22 cellular contexts compared by ENCODE assay signal in genomic region chr2:102273619-102274211, GRCh38. TPM values are rescaled to one million over a fixed set of nuclear protein-coding genes. Genes with fewer than 3 reads are reported as not detected.
DNase-seq lines count a peak whose midpoint lies in the region; ATAC-seq and TF ChIP-seq lines count a peak whose summit lies in the region.
"Had no signal": no experiment of that assay in that cellular context is flagged by ENCODE, and none has a peak within 500 bp of the region (broad histone marks: within the 10 kb centered on the region; RNA-seq: fewer than 3 reads in every experiment).

No MANE protein-coding gene starts in this region.

- no peak for ATAC-seq in natural killer cell treated with Interleukin-12 subunit alpha and Interleukin-12 subunit beta and Interleukin-15 and Interleukin-18, amount 100 ng/mL, for 72 hours
- ATAC-seq in natural killer cell: no peak
- peak in 6 of 8 donors; percentile 42 to 97 (median 91) for ATAC-seq in heart right ventricle
- peak; percentile 28 for ATAC-seq in omental fat pad (ENCODE audit: low FRiP score)
- no peak for ATAC-seq in HG03439 (IDR thresholded peaks at IDR 0.05; ENCODE audit: unreplicated experiment)
- ATAC-seq: foreskin keratinocyte; Panc1; stimulated activated memory B cell treated with anti-CD40 and anti-IgM and Interleukin-4, amounts not matched to agents 10 μg/mL and 1 μg/mL and 100 μg/mL, for 72 hours had no signal

- peaks cover 0 to 9% of the 10 kb centered on the region in 2 donors for H3K27me3 Mint-ChIP-seq in natural killer cell treated with Interleukin-12 subunit alpha and Interleukin-12 subunit beta and Interleukin-15 and Interleukin-18, amount 100 ng/mL, for 72 hours
- peaks cover 0 to 12% of the 10 kb centered on the region in 2 donors for H3K27me3 Mint-ChIP-seq in natural killer cell (ENCODE audit: low read depth in 2 of 2)

- H3K4me1 Mint-ChIP-seq in natural killer cell treated with Interleukin-12 subunit alpha and Interleukin-12 subunit beta and Interleukin-15 and Interleukin-18, amount 100 ng/mL, for 72 hours (ENCODE audit: low read depth in 2 of 2): peaks cover 67 to 72% of the 10 kb centered on the region in 2 donors
- peaks cover 44 to 55% of the 10 kb centered on the region in 2 donors for H3K4me1 Mint-ChIP-seq in natural killer cell

- H3K27me3 ChIP-seq in heart right ventricle: peaks cover 0 to 13% (median 6%) of the 10 kb centered on the region in 7 donors

- H3K4me3 ChIP-seq in heart right ventricle: no peak overlapping the region

- H3K9me3 ChIP-seq in heart right ventricle: peaks cover 0 to 10% (median 0%) of the 10 kb centered on the region in 11 donors

- no peak for DNase-seq in natural killer cell treated with Interleukin-12 subunit alpha and Interleukin-12 subunit beta and Interleukin-15 and Interleukin-18, amount 100 ng/mL, for 72 hours (ENCODE audit: low spot score)
- no peak for DNase-seq in natural killer cell
- no peak for DNase-seq in heart right ventricle
- no peak for DNase-seq in omental fat pad (ENCODE audit: low spot score)
- DNase-seq in posterior vena cava (ENCODE audit: low spot score): no peak
- no peak for DNase-seq in 8988T
- no peak for DNase-seq in NCI-H1048 (lab: John Stamatoyannopoulos, UW)
- DNase-seq: activated CD4-positive, alpha-beta memory T cell treated with anti-CD3 and anti-CD28 coated beads, Interleukin-2, amount 10 ng/mL, durations not matched to agents 7 days and 5 days; activated naive CD8-positive, alpha-beta T cell treated with anti-CD3 and anti-CD28 coated beads, Interleukin-2, amount 10 ng/mL, durations not matched to agents 7 days and 5 days; CD4-positive, alpha-beta T cell; central memory CD4-positive, alpha-beta T cell; DMS79; effector memory CD4-positive, alpha-beta T cell; foreskin keratinocyte; NCI-H1105; NCI-H748 treated with DMSO at 0.1 percent for 48 hours; small intestine; trophoblast cell had no signal

- intact Hi-C loops in natural killer cell (cut with micrococcal nuclease) (no loop called here), heart right ventricle (cut with DNase I) (no loop called here), posterior vena cava (cut with DNase I) (no loop called here)

- 36 to 59% methylated on average over 6 of the region's 6 CpGs for WGBS in heart right ventricle, 2 donors

- peaks cover 0 to 36% (median 0%) of the 10 kb centered on the region in 9 donors for H3K4me1 ChIP-seq in heart right ventricle
- H3K4me1 ChIP-seq: foreskin keratinocyte had no signal

- no peak for TF ChIP-seq CTCF in natural killer cell (IDR thresholded peaks at IDR 0.05)
- TF ChIP-seq CTCF in heart right ventricle (IDR thresholded peaks at IDR 0.05): no peak
- TF ChIP-seq CTCF in omental fat pad (IDR thresholded peaks at IDR 0.05): no peak

- peaks cover 34% of the 10 kb centered on the region for H3K36me3 Mint-ChIP-seq in natural killer cell treated with Interleukin-12 subunit alpha and Interleukin-12 subunit beta and Interleukin-15 and Interleukin-18, amount 100 ng/mL, for 72 hours
- no peaks in the 10 kb centered on the region for H3K36me3 Mint-ChIP-seq in natural killer cell
- H3K36me3 Mint-ChIP-seq: stimulated activated memory B cell treated with anti-CD40 and anti-IgM and Interleukin-4, amounts not matched to agents 10 μg/mL and 1 μg/mL and 100 μg/mL, for 72 hours had no signal

- peak overlapping the region; percentile 19 for H3K4me3 Mint-ChIP-seq in natural killer cell treated with Interleukin-12 subunit alpha and Interleukin-12 subunit beta and Interleukin-15 and Interleukin-18, amount 100 ng/mL, for 72 hours
- H3K4me3 Mint-ChIP-seq in natural killer cell: no peak overlapping the region
- H3K4me3 Mint-ChIP-seq: activated CD4-positive, alpha-beta memory T cell treated with anti-CD3 and anti-CD28 coated beads, Interleukin-2, amount 10 ng/mL, durations not matched to agents 7 days and 5 days; activated naive CD8-positive, alpha-beta T cell treated with anti-CD3 and anti-CD28 coated beads, Interleukin-2, amount 10 ng/mL, durations not matched to agents 7 days and 5 days; CD4-positive, alpha-beta T cell; stimulated activated memory B cell treated with anti-CD40 and anti-IgM and Interleukin-4, amounts not matched to agents 10 μg/mL and 1 μg/mL and 100 μg/mL, for 72 hours had no signal

- H3K9me3 Mint-ChIP-seq in natural killer cell treated with Interleukin-12 subunit alpha and Interleukin-12 subunit beta and Interleukin-15 and Interleukin-18, amount 100 ng/mL, for 72 hours: peaks cover 11% of the 10 kb centered on the region
- H3K9me3 Mint-ChIP-seq in natural killer cell: no peaks in the 10 kb centered on the region

- H3K27ac ChIP-seq in heart right ventricle: peak overlapping the region in 3 of 10 donors; percentile 39 to 71 (median 68)
- H3K27ac ChIP-seq: foreskin keratinocyte had no signal

- H3K27ac Mint-ChIP-seq in natural killer cell treated with Interleukin-12 subunit alpha and Interleukin-12 subunit beta and Interleukin-15 and Interleukin-18, amount 100 ng/mL, for 72 hours: peak overlapping the region in 1 of 2 donors; percentile 53
- no peak overlapping the region for H3K27ac Mint-ChIP-seq in natural killer cell
- H3K27ac Mint-ChIP-seq: activated CD4-positive, alpha-beta memory T cell treated with anti-CD3 and anti-CD28 coated beads, Interleukin-2, amount 10 ng/mL, durations not matched to agents 7 days and 5 days; activated naive CD8-positive, alpha-beta T cell treated with anti-CD3 and anti-CD28 coated beads, Interleukin-2, amount 10 ng/mL, durations not matched to agents 7 days and 5 days; CD4-positive, alpha-beta T cell; stimulated activated memory B cell treated with anti-CD40 and anti-IgM and Interleukin-4, amounts not matched to agents 10 μg/mL and 1 μg/mL and 100 μg/mL, for 72 hours had no signal

- H3K36me3 ChIP-seq in heart right ventricle: no peaks in the 10 kb centered on the region

RNA-seq across cellular contexts. Expression of gene IL1RL1, which starts 37.6 kb away (rescaled TPM):
- 10 to 100 TPM; 36.3 to 57.7 TPM for total RNA-seq in natural killer cell treated with Interleukin-12 subunit alpha and Interleukin-12 subunit beta and Interleukin-15 and Interleukin-18, amount 100 ng/mL, for 72 hours
- total RNA-seq in natural killer cell (10 to 100 TPM in 1 of 3 donors, 1 to 10 TPM in 1, under 1 TPM in 1; 0.49 to 68.1 (median 2.2) TPM), heart right ventricle (10 to 100 TPM in 1 of 10 donors, 1 to 10 TPM in 6, under 1 TPM in 3; 0.48 to 35.3 (median 1.2) TPM), omental fat pad (100 to 1,000 TPM in 1 of 4 donors, 10 to 100 TPM in 3; 48.1 to 307 (median 62.3) TPM), posterior vena cava (10 to 100 TPM; 15.8 to 16.2 TPM)
- 10 to 100 TPM in 1 of 2 donors, 1 to 10 TPM in 1; 1.5 to 44.9 TPM for polyA plus RNA-seq in heart right ventricle
- total RNA-seq: A673; activated naive CD8-positive, alpha-beta T cell treated with anti-CD3 and anti-CD28 coated beads, Interleukin-2, amount 10 ng/mL, durations not matched to agents 7 days and 5 days; CD4-positive, alpha-beta T cell had no signal

Comparison
In these comparisons a context has a peak if more than half of its experiments do, and no peak if none do; other contexts are left out.
1. ATAC-seq: peak in heart right ventricle (6 of 8) and omental fat pad (single experiment); none in natural killer cell treated with Interleukin-12 subunit alpha and Interleukin-12 subunit beta and Interleukin-15 and Interleukin-18, amount 100 ng/mL, for 72 hours (0 of 2), natural killer cell (0 of 3) and HG03439 (single experiment).